1 cellular context compared by ENCODE assay signal in the genomic region with DNA sequence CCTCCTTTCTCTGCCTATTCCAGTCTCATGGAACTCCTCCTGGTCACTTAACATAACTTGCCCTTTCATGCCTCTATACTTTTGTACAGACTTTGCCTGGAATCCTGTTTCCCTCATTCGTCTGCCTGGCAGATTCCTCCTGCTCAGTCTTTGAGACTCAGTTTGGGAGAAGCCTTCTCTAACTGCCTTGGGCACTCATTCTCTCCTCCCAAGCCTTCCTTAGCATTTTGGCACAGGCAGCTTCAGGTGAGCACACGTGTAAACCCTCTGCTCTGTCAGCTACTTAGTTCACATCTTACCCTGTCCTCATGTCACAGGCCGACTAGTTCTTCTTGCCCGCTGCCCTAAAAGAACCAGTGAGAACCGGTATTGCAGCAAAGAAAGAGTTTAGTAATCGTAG.
TF ChIP-seq lines count a peak whose summit lies in the region.

No MANE protein-coding gene starts in this region.

TF ChIP-seq in WTC11, 78 proteins besides CTCF, POLR2A, EP300 and RAD21 (continued from another document):
- no peak for TF ChIP-seq ZNF512 (CRISPR knock-in tag; IDR thresholded peaks at IDR 0.05; ENCODE audit: borderline replicate concordance)
- no peak for TF ChIP-seq MXD4 (CRISPR knock-in tag; IDR thresholded peaks at IDR 0.05; ENCODE audit: borderline replicate concordance)
- TF ChIP-seq CREB1 (CRISPR knock-in tag; IDR thresholded peaks at IDR 0.05) = no peak
- peak; percentile 32; the same call in 1 of the 2 replicates for TF ChIP-seq TEAD1 (CRISPR knock-in tag; IDR thresholded peaks at IDR 0.05)
- no peak for TF ChIP-seq AFF4 (CRISPR knock-in tag; IDR thresholded peaks at IDR 0.05; ENCODE audit: borderline replicate concordance)
